1 cellular context compared by ENCODE assay signal in the genomic region with DNA sequence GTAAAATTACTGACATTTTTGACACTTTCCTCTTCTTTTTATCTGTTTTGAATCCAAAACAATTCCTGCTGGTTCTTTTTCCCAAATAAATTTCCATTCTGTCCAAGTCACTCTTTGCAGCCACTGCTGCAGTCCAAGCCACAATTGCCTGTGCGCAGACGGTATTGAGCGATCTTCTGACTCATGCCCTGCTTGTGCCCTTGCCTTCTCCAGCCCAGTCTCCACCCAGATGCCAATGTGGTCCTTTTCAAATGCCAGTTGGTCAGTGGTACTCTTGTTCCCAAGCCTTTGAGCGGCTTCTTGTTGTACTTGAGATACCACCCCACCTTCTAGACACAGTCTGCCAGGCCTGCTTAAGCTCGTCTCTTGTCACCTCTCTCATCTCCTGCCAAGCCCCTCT.
TF ChIP-seq lines count a peak whose summit lies in the region.

No MANE protein-coding gene starts in this region.

TF ChIP-seq in GM23338, 12 proteins besides CTCF, POLR2A, EP300 and RAD21 (continued from another document):
- TF ChIP-seq EZH2 (IDR thresholded peaks at IDR 0.05; ENCODE audit: low read depth, unreplicated experiment) (no peak), POLR2AphosphoS5 (IDR thresholded peaks at IDR 0.05; ENCODE audit: low read depth) (no peak), ZNF331 (CRISPR knock-in tag; IDR thresholded peaks at IDR 0.05; ENCODE audit: low read depth) (no peak), STAT1 (IDR thresholded peaks at IDR 0.05; ENCODE audit: unreplicated experiment) (no peak)
- TF ChIP-seq, protein P1, sequence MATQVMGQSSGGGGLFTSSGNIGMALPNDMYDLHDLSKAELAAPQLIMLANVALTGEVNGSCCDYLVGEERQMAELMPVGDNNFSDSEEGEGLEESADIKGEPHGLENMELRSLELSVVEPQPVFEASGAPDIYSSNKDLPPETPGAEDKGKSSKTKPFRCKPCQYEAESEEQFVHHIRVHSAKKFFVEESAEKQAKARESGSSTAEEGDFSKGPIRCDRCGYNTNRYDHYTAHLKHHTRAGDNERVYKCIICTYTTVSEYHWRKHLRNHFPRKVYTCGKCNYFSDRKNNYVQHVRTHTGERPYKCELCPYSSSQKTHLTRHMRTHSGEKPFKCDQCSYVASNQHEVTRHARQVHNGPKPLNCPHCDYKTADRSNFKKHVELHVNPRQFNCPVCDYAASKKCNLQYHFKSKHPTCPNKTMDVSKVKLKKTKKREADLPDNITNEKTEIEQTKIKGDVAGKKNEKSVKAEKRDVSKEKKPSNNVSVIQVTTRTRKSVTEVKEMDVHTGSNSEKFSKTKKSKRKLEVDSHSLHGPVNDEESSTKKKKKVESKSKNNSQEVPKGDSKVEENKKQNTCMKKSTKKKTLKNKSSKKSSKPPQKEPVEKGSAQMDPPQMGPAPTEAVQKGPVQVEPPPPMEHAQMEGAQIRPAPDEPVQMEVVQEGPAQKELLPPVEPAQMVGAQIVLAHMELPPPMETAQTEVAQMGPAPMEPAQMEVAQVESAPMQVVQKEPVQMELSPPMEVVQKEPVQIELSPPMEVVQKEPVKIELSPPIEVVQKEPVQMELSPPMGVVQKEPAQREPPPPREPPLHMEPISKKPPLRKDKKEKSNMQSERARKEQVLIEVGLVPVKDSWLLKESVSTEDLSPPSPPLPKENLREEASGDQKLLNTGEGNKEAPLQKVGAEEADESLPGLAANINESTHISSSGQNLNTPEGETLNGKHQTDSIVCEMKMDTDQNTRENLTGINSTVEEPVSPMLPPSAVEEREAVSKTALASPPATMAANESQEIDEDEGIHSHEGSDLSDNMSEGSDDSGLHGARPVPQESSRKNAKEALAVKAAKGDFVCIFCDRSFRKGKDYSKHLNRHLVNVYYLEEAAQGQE (IDR thresholded peaks at IDR 0.05; ENCODE audit: unreplicated experiment), result no peak
